ENCODE assay signal across 25 cellular contexts in genomic region chr5:180568914-180569313, GRCh38. TPM values are rescaled to one million over a fixed set of nuclear protein-coding genes. Genes with fewer than 3 reads are reported as not detected.
"Had no signal": no experiment of that assay in that cellular context is flagged by ENCODE, and none has a peak within 500 bp of the region (broad histone marks: within the 10 kb centered on the region; RNA-seq: fewer than 3 reads in every experiment).

No MANE protein-coding gene starts in this region.

- H3K27ac ChIP-seq: adrenal gland, SK-N-MC, VCaP had no signal

- ATAC-seq: Panc1, Right ventricle myocardium inferior, T-cell had no signal

- H3K27ac Mint-ChIP-seq: activated naive CD4-positive, alpha-beta T cell treated with anti-CD3 and anti-CD28 coated beads, Interleukin-2, amount 50 U/mL, for 24 hours; activated T-helper 2 cell treated with anti-CD3 and anti-CD28 coated beads, Interferon-gamma antibody, Interleukin-2, Interleukin-4, amounts not matched to agents 10 μg/mL and 5 μg/mL and 100 μg/mL, durations not matched to agents 14 hours and 24 hours and 36 hours had no signal

- DNase-seq: activated CD4-positive, alpha-beta T cell treated with anti-CD3 and anti-CD28 coated beads, Interleukin-2, amount 50 U/mL, for 1 hour; activated CD4-positive, CD25-positive, alpha-beta regulatory T cell; activated gamma-delta T cell treated with Interleukin-2 at 50 U/mL for 16 hours; adrenal gland; anterior cingulate cortex; cerebellar nuclear complex; Karpas-422; NCI-H1105 treated with DMSO at 0.1 percent for 48 hours; NCI-H1436 treated with DMSO at 0.1 percent for 48 hours; NCI-H187; NCI-H2081; NCI-H510A treated with DMSO at 0.1 percent for 48 hours; NCI-H69; NK-92 treated with Interleukin-12 subunit alpha and Interleukin-12 subunit beta, amount 100 ng/mL, for 24 hours; OCI-M1; RPMI8226; T1000 had no signal

- H3K9me3 Mint-ChIP-seq: activated naive CD4-positive, alpha-beta T cell treated with anti-CD3 and anti-CD28 coated beads, Interleukin-2, amount 50 U/mL, for 24 hours; activated T-helper 2 cell treated with anti-CD3 and anti-CD28 coated beads, Interferon-gamma antibody, Interleukin-2, Interleukin-4, amounts not matched to agents 10 μg/mL and 5 μg/mL and 100 μg/mL, durations not matched to agents 14 hours and 24 hours and 36 hours; T-cell had no signal

- H3K27me3 Mint-ChIP-seq: activated naive CD4-positive, alpha-beta T cell treated with anti-CD3 and anti-CD28 coated beads, Interleukin-2, amount 50 U/mL, for 24 hours; T-cell had no signal

- H3K9me3 ChIP-seq: adrenal gland had no signal

- H3K4me3 Mint-ChIP-seq: activated naive CD4-positive, alpha-beta T cell treated with anti-CD3 and anti-CD28 coated beads, Interleukin-2, amount 50 U/mL, for 24 hours; T-cell had no signal

RNA-seq across cellular contexts. Expression of gene SCGB3A1, which starts 22.4 kb away (rescaled TPM):
- total RNA-seq: activated T-helper 2 cell treated with anti-CD3 and anti-CD28 coated beads, Interferon-gamma antibody, Interleukin-2, Interleukin-4, amounts not matched to agents 10 μg/mL and 5 μg/mL and 100 μg/mL, durations not matched to agents 14 hours and 24 hours and 36 hours; cardiac septum; Right ventricle myocardium inferior had no signal
